Comparison of ENCODE assay signal across 30 cellular contexts in the genomic region with DNA sequence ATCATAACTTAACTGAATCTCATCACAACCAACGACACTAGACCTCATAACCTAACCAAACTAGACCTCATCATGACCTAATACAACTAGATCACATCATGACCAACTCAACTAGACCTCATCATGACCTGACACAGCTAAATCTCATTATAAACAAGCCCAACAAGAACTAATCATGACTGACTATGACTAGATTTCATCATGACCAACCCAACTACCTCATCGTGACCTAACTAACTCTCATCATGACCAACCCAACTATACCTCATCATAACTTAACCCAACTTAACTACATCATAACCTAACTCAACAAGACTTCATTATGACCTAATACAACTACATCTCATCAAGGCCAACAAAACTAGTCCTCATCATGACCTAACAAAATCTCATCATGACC.
"Had no signal": no experiment of that assay in that cellular context is flagged by ENCODE, and none has a peak within 500 bp of the region (broad histone marks: within the 10 kb centered on the region; RNA-seq: fewer than 3 reads in every experiment).

No MANE protein-coding gene starts in this region.

- H3K4me3 ChIP-seq: pancreas, prostate gland, skin epidermis, smooth muscle cell, spleen, suprapubic skin, testis, tibial artery, transverse colon, upper lobe of right lung, uterus had no signal

- DNase-seq: naive thymus-derived CD4-positive, alpha-beta T cell; nephron progenitor cell; nucleus accumbens; pancreas; right cardiac atrium; spleen; stimulated activated CD4-positive, alpha-beta T cell treated with anti-CD3 and anti-CD28 coated beads, Interleukin-12 subunit alpha, Interleukin-12 subunit beta, amount 100 ng/mL, for 4 hours; stimulated activated CD4-positive, alpha-beta T cell treated with anti-CD3 and anti-CD28 coated beads, Interleukin-1b, Interleukin-23, amount 100 ng/mL, for 48 hours; stimulated activated CD4-positive, alpha-beta T cell treated with anti-CD3 and anti-CD28 coated beads, Interleukin-4, amount 100 ng/mL, for 1 hour; stimulated activated CD4-positive, alpha-beta T cell treated with anti-CD3 and anti-CD28 coated beads, Interleukin-4, amount 100 ng/mL, for 4 hours; stimulated activated CD8-positive, alpha-beta memory T cell treated with anti-CD3 and anti-CD28 coated beads, Interleukin-4, amount 100 ng/mL, for 48 hours; stimulated activated naive CD4-positive, alpha-beta T cell; stimulated activated naive CD8-positive, alpha-beta T cell treated with anti-CD3 and anti-CD28 coated beads, Interleukin-15, amount 100 ng/mL, for 72 hours; stimulated activated naive CD8-positive, alpha-beta T cell treated with anti-CD3 and anti-CD28 coated beads, Interleukin-15, Interleukin-2, amounts not matched to agents 100 U/mL and 50 U/mL, for 24 hours; substantia nigra; testis; tibial artery; transverse colon; upper lobe of right lung; uterus had no signal

- H3K27me3 ChIP-seq: neutrophil, pancreas, spleen, suprapubic skin, testis, tibial artery, transverse colon, upper lobe of right lung, uterus had no signal

- H3K4me1 ChIP-seq: prostate gland, spleen, suprapubic skin, testis, tibial artery, upper lobe of right lung, uterus had no signal

- FAIRE-seq: pancreas had no signal

- H3K4me1 Mint-ChIP-seq: naive thymus-derived CD4-positive, alpha-beta T cell; neural crest cell; stimulated activated memory B cell treated with anti-CD40 and anti-IgM and Interleukin-4, amounts not matched to agents 10 μg/mL and 1 μg/mL and 100 μg/mL, for 72 hours; stimulated activated naive CD8-positive, alpha-beta T cell treated with anti-CD3 and anti-CD28 coated beads, Interleukin-15, amount 100 ng/mL, for 72 hours had no signal

- H3K36me3 Mint-ChIP-seq: natural killer cell treated with Interleukin-12 subunit alpha and Interleukin-12 subunit beta and Interleukin-15 and Interleukin-18, amount 100 ng/mL, for 72 hours had no signal

- H3K4me3 Mint-ChIP-seq: naive thymus-derived CD4-positive, alpha-beta T cell; natural killer cell treated with Interleukin-12 subunit alpha and Interleukin-12 subunit beta and Interleukin-15 and Interleukin-18, amount 100 ng/mL, for 72 hours; nephron progenitor cell; neural crest cell; stimulated activated memory B cell treated with anti-CD40 and anti-IgM and Interleukin-4, amounts not matched to agents 10 μg/mL and 1 μg/mL and 100 μg/mL, for 72 hours; stimulated activated naive CD8-positive, alpha-beta T cell treated with anti-CD3 and anti-CD28 coated beads, Interleukin-15, amount 100 ng/mL, for 72 hours; type B pancreatic cell had no signal

- ATAC-seq: naive thymus-derived CD4-positive, alpha-beta T cell; natural killer cell treated with Interleukin-12 subunit alpha and Interleukin-12 subunit beta and Interleukin-15 and Interleukin-18, amount 100 ng/mL, for 72 hours; pancreas; right cardiac atrium; sciatic nerve; stimulated activated memory B cell treated with anti-CD40 and anti-IgM and Interleukin-4, amounts not matched to agents 10 μg/mL and 1 μg/mL and 100 μg/mL, for 72 hours; stimulated activated naive CD8-positive, alpha-beta T cell treated with anti-CD3 and anti-CD28 coated beads, Interleukin-15, Interleukin-2, amounts not matched to agents 100 U/mL and 50 U/mL, for 24 hours; upper lobe of right lung had no signal

- H3K9me3 ChIP-seq: neutrophil, pancreas, prostate gland, suprapubic skin, testis, tibial artery, transverse colon, upper lobe of right lung, uterus had no signal

- H3K27ac ChIP-seq: neutrophil, pancreas, prostate gland, skin epidermis, spleen, suprapubic skin, testis, tibial artery, transverse colon, upper lobe of right lung, uterus had no signal

- H3K27ac Mint-ChIP-seq: naive thymus-derived CD4-positive, alpha-beta T cell; natural killer cell treated with Interleukin-12 subunit alpha and Interleukin-12 subunit beta and Interleukin-15 and Interleukin-18, amount 100 ng/mL, for 72 hours; nephron progenitor cell; stimulated activated memory B cell treated with anti-CD40 and anti-IgM and Interleukin-4, amounts not matched to agents 10 μg/mL and 1 μg/mL and 100 μg/mL, for 72 hours; stimulated activated naive CD8-positive, alpha-beta T cell treated with anti-CD3 and anti-CD28 coated beads, Interleukin-15, amount 100 ng/mL, for 72 hours; type B pancreatic cell had no signal

- H3K27me3 Mint-ChIP-seq: naive thymus-derived CD4-positive, alpha-beta T cell; natural killer cell treated with Interleukin-12 subunit alpha and Interleukin-12 subunit beta and Interleukin-15 and Interleukin-18, amount 100 ng/mL, for 72 hours; stimulated activated memory B cell treated with anti-CD40 and anti-IgM and Interleukin-4, amounts not matched to agents 10 μg/mL and 1 μg/mL and 100 μg/mL, for 72 hours; stimulated activated naive CD8-positive, alpha-beta T cell treated with anti-CD3 and anti-CD28 coated beads, Interleukin-15, amount 100 ng/mL, for 72 hours; type B pancreatic cell had no signal

- H3K9me3 Mint-ChIP-seq: natural killer cell treated with Interleukin-12 subunit alpha and Interleukin-12 subunit beta and Interleukin-15 and Interleukin-18, amount 100 ng/mL, for 72 hours; nephron progenitor cell; neural crest cell; stimulated activated memory B cell treated with anti-CD40 and anti-IgM and Interleukin-4, amounts not matched to agents 10 μg/mL and 1 μg/mL and 100 μg/mL, for 72 hours; stimulated activated naive CD8-positive, alpha-beta T cell treated with anti-CD3 and anti-CD28 coated beads, Interleukin-15, amount 100 ng/mL, for 72 hours; type B pancreatic cell had no signal

- H3K4me2 ChIP-seq: smooth muscle cell had no signal

- H3K36me3 ChIP-seq: neutrophil, pancreas, prostate gland, suprapubic skin, tibial artery, transverse colon, upper lobe of right lung, uterus had no signal
